ENCODE assay signal across 12 cellular contexts in genomic region chr21:38267991-38268858, GRCh38. TPM values are rescaled to one million over a fixed set of nuclear protein-coding genes. Genes with fewer than 3 reads are reported as not detected.
DNase-seq lines count a peak whose midpoint lies in the region; ATAC-seq and TF ChIP-seq lines count a peak whose summit lies in the region.
"Had no signal": no experiment of that assay in that cellular context is flagged by ENCODE, and none has a peak within 500 bp of the region (broad histone marks: within the 10 kb centered on the region; RNA-seq: fewer than 3 reads in every experiment).

No MANE protein-coding gene starts in this region.

- H3K9me3 ChIP-seq in mucosa of descending colon, result no peaks in the 10 kb centered on the region

- no TSS peak for BruUV-seq in MCF 10A (replicated peaks; lab: Mats Ljungman, UMichigan)

- DNase-seq in EH (ENCODE audit: low read depth) (peak; percentile 56), MCF 10A (ENCODE audit: unreplicated experiment) (no peak), mucosa of descending colon (peak in 1 of 3 donors; percentile 73), NCI-H2196 (lab: John Stamatoyannopoulos, UW; ENCODE audit: unreplicated experiment) (no peak), NCI-H526 treated with DMSO at 0.1 percent for 48 hours (lab: John Stamatoyannopoulos, UW) (no peak), NK-92 (lab: John Stamatoyannopoulos, UW; ENCODE audit: unreplicated experiment) (no peak)
- no peak for DNase-seq in stimulated activated effector memory CD8-positive, alpha-beta T cell treated with anti-CD3 and anti-CD28 coated beads, Interleukin-12 subunit alpha, Interleukin-12 subunit beta, amount 100 ng/mL, for 72 hours (ENCODE audit: low spot score in 2 of 2)
- DNase-seq: activated CD4-positive, alpha-beta T cell treated with anti-CD3 and anti-CD28 coated beads for 1 hour; amniotic stem cell; CD4-positive, CD25-positive, alpha-beta regulatory T cell; NCI-H146 had no signal

- no peaks in the 10 kb centered on the region for H3K36me3 ChIP-seq in mucosa of descending colon (ENCODE audit: low read depth)

- no peaks in the 10 kb centered on the region for H3K27me3 Mint-ChIP-seq in MCF 10A (ENCODE audit: insufficient read depth, unreplicated experiment)

- ATAC-seq in GM21515 (IDR thresholded peaks at IDR 0.05; ENCODE audit: unreplicated experiment) (peak; percentile 49), mucosa of descending colon (peak; percentile 86)
- ATAC-seq in stimulated activated effector memory CD8-positive, alpha-beta T cell treated with anti-CD3 and anti-CD28 coated beads, Interleukin-12 subunit alpha, Interleukin-12 subunit beta, amount 100 ng/mL, for 72 hours, result no peak

- H3K4me3 ChIP-seq in mucosa of descending colon, result no peak overlapping the region

- H3K9me3 Mint-ChIP-seq in MCF 10A (ENCODE audit: unreplicated experiment), result no peaks in the 10 kb centered on the region
- H3K9me3 Mint-ChIP-seq in stimulated activated effector memory CD8-positive, alpha-beta T cell treated with anti-CD3 and anti-CD28 coated beads, Interleukin-12 subunit alpha, Interleukin-12 subunit beta, amount 100 ng/mL, for 72 hours, result no peaks in the 10 kb centered on the region
- H3K9me3 Mint-ChIP-seq: CD4-positive, CD25-positive, alpha-beta regulatory T cell had no signal

- H3K36me3 Mint-ChIP-seq in MCF 10A (ENCODE audit: insufficient read depth, unreplicated experiment), result no peaks in the 10 kb centered on the region
- H3K36me3 Mint-ChIP-seq in stimulated activated effector memory CD8-positive, alpha-beta T cell treated with anti-CD3 and anti-CD28 coated beads, Interleukin-12 subunit alpha, Interleukin-12 subunit beta, amount 100 ng/mL, for 72 hours, result no peaks in the 10 kb centered on the region
- H3K36me3 Mint-ChIP-seq: CD4-positive, CD25-positive, alpha-beta regulatory T cell had no signal

- peaks cover 56% of the 10 kb centered on the region for H3K4me1 Mint-ChIP-seq in MCF 10A (ENCODE audit: insufficient read depth, unreplicated experiment)
- H3K4me1 Mint-ChIP-seq in stimulated activated effector memory CD8-positive, alpha-beta T cell treated with anti-CD3 and anti-CD28 coated beads, Interleukin-12 subunit alpha, Interleukin-12 subunit beta, amount 100 ng/mL, for 72 hours, result no peaks in the 10 kb centered on the region
- H3K4me1 Mint-ChIP-seq: CD4-positive, CD25-positive, alpha-beta regulatory T cell had no signal

- no peak overlapping the region for H3K4me3 Mint-ChIP-seq in MCF 10A (ENCODE audit: unreplicated experiment)
- no peak overlapping the region for H3K4me3 Mint-ChIP-seq in stimulated activated effector memory CD8-positive, alpha-beta T cell treated with anti-CD3 and anti-CD28 coated beads, Interleukin-12 subunit alpha, Interleukin-12 subunit beta, amount 100 ng/mL, for 72 hours
- H3K4me3 Mint-ChIP-seq: CD4-positive, CD25-positive, alpha-beta regulatory T cell had no signal

- POLR2A ChIA-PET in MCF 10A (lab: Yijun Ruan, JAX), result interaction anchor here (0.6 to 1.7 kb wide), 3 partner anchors 9 to 34 kb away, joined by 3 to 11 read pairs (median 4); no protein-coding TSS in a partner anchor

- H3K4me1 ChIP-seq in mucosa of descending colon (ENCODE audit: low read depth), result peaks cover 4% of the 10 kb centered on the region

- H3K27ac Mint-ChIP-seq in MCF 10A (ENCODE audit: low read depth, unreplicated experiment), result peak overlapping the region; percentile 49
- no peak overlapping the region for H3K27ac Mint-ChIP-seq in stimulated activated effector memory CD8-positive, alpha-beta T cell treated with anti-CD3 and anti-CD28 coated beads, Interleukin-12 subunit alpha, Interleukin-12 subunit beta, amount 100 ng/mL, for 72 hours
- H3K27ac Mint-ChIP-seq: CD4-positive, CD25-positive, alpha-beta regulatory T cell had no signal

- intact Hi-C loops in MCF 10A (cut with micrococcal nuclease), result no loop called here
- intact Hi-C loops in mucosa of descending colon (cut with DNase I, micrococcal nuclease), result no loop called here

- no peak for TF ChIP-seq CTCF in MCF 10A (IDR thresholded peaks at IDR 0.05; ENCODE audit: unreplicated experiment)
- TF ChIP-seq CTCF in mucosa of descending colon (IDR thresholded peaks at IDR 0.05), result no peak

- CTCF ChIA-PET in MCF 10A (lab: Yijun Ruan, JAX), result interaction anchor here (0.5 to 1.2 kb wide), 4 partner anchors 34 to 87 kb away, joined by 3 to 5 read pairs (median 3); no protein-coding TSS in a partner anchor

RNA-seq across cellular contexts. Expression of gene KCNJ15, which starts 11.4 kb away (rescaled TPM):
- total RNA-seq in MCF 10A (2022), result 2.2 and 2.4 TPM in 2 replicates
- under 1 TPM in 2 of 3 donors, not detected in 1; 0.44 to 0.77 TPM for total RNA-seq in mucosa of descending colon
